Comparison of ENCODE assay signal across 20 cellular contexts in genomic region chr3:38636464-38636863, GRCh38. TPM values are rescaled to one million over a fixed set of nuclear protein-coding genes. Genes with fewer than 3 reads are reported as not detected.
A peak's percentile ranks its signal among the peaks of the same experiment; 100 is the strongest.
DNase-seq lines count a peak whose midpoint lies in the region; ATAC-seq and TF ChIP-seq lines count a peak whose summit lies in the region.
"Had no signal": no experiment of that assay in that cellular context is flagged by ENCODE, and none has a peak within 500 bp of the region (broad histone marks: within the 10 kb centered on the region; RNA-seq: fewer than 3 reads in every experiment).

No MANE protein-coding gene starts in this region.

- peaks cover 2% of the 10 kb centered on the region; the same call in 1 of the 2 replicates for H3K36me3 ChIP-seq in SJCRH30
- H3K36me3 ChIP-seq in neuronal stem cell (replicated peaks in 1 of 2; ENCODE audit: control insufficient read depth in 2 of 2, insufficient read depth in 2 of 2, low read length in 2 of 2): no peaks in the 10 kb centered on the region
- H3K36me3 ChIP-seq: MG63 had no signal

- H2AK5ac ChIP-seq in H9 (ENCODE audit: insufficient read length, low read length) (no peak overlapping the region), neuronal stem cell (ENCODE audit: low read depth, low read length) (peak overlapping the region; percentile 53)

- H3K79me2 ChIP-seq in H9 (ENCODE audit: insufficient read depth, low read length): no peaks in the 10 kb centered on the region

- H2BK120ac ChIP-seq in H9 (ENCODE audit: low read depth, low read length, poor library complexity, severe bottlenecking) (no peak overlapping the region), neuronal stem cell (ENCODE audit: low read depth, low read length) (no peak overlapping the region)

- DNase-seq in COLO668 (lab: John Stamatoyannopoulos, UW; ENCODE audit: unreplicated experiment) (peak; percentile 1), H9 (peak; percentile 45), SJCRH30 (peak; percentile 49 to 55), neuronal stem cell (ENCODE audit: low spot score) (no peak), cerebellar nuclear complex (lab: John Stamatoyannopoulos, UW) (no peak)
- no peak for DNase-seq in naive thymus-derived CD8-positive, alpha-beta T cell
- no peak for DNase-seq in activated CD4-positive, alpha-beta T cell treated with anti-CD3 and anti-CD28 coated beads for 48 hours
- DNase-seq: DMS79 treated with DMSO at 0.1 percent for 48 hours, HCEC 1CT, Kasumi-1, MG63, NCI-H1048, NCI-H1694 treated with DMSO at 0.1 percent for 48 hours, NCI-H2107, NCI-H226, SHP77, SK-N-SH, T-cell had no signal

- no peak for TF ChIP-seq CTCF in H9 (conservative IDR thresholded peaks at IDR 0.05)

- ATAC-seq in naive thymus-derived CD8-positive, alpha-beta T cell: no peak
- ATAC-seq: T-cell had no signal

- H3K27ac Mint-ChIP-seq in H9: no peak overlapping the region
- H3K27ac Mint-ChIP-seq in naive thymus-derived CD8-positive, alpha-beta T cell: no peak overlapping the region
- H3K27ac Mint-ChIP-seq: IgD-negative memory B cell, T-cell had no signal

- H3K4me3 Mint-ChIP-seq in H9: no peak overlapping the region; a peak in 1 of 5 replicates
- H3K4me3 Mint-ChIP-seq in naive thymus-derived CD8-positive, alpha-beta T cell: no peak overlapping the region
- H3K4me3 Mint-ChIP-seq: IgD-negative memory B cell, T-cell had no signal

- no CpG with 5 or more reads among the region's 7 CpGs for WGBS in H9 (ENCODE audit: extremely low coverage, insufficient read length, low lambda C conversion rate)
- WGBS in neuronal stem cell (ENCODE audit: extremely low coverage in 2 of 2, insufficient read length in 2 of 2, insufficient replicate concordance in 1 of 2), 2 donors: no CpG with 5 or more reads among the region's 7 CpGs

- H2BK15ac ChIP-seq in H9 (ENCODE audit: low read depth, low read length): no peak overlapping the region
- H2BK15ac ChIP-seq in neuronal stem cell (ENCODE audit: low read length): no peak overlapping the region

- H3K27ac ChIP-seq in H9 (ENCODE audit: insufficient read length, low read depth, low read length): no peak overlapping the region
- peak overlapping the region; percentile 3 for H3K27ac ChIP-seq in SJCRH30
- H3K27ac ChIP-seq in neuronal stem cell (replicated peaks; ENCODE audit: low read length): no peak overlapping the region
- H3K27ac ChIP-seq: C4-2B had no signal

- no peak overlapping the region for H3K4ac ChIP-seq in H9 (ENCODE audit: low read depth, low read length)
- H3K4ac ChIP-seq in neuronal stem cell (ENCODE audit: low read length): no peak overlapping the region

- H3K79me1 ChIP-seq in H9 (ENCODE audit: insufficient read depth, low read depth, low read length, poor library complexity, severe bottlenecking): no peaks in the 10 kb centered on the region
- H3K79me1 ChIP-seq in neuronal stem cell (ENCODE audit: low read depth, low read length): no peaks in the 10 kb centered on the region

- H3K23me2 ChIP-seq in H9 (ENCODE audit: insufficient read length, low read depth, low read length, poor library complexity, severe bottlenecking): no peaks in the 10 kb centered on the region

- H3K9me3 Mint-ChIP-seq in H9: no peaks in the 10 kb centered on the region
- no peaks in the 10 kb centered on the region for H3K9me3 Mint-ChIP-seq in naive thymus-derived CD8-positive, alpha-beta T cell
- H3K9me3 Mint-ChIP-seq: IgD-negative memory B cell, T-cell had no signal

- H2BK20ac ChIP-seq in H9 (ENCODE audit: low read depth, low read length, poor library complexity, severe bottlenecking): no peak overlapping the region

- H4K20me1 ChIP-seq in H9 (ENCODE audit: control insufficient read depth, insufficient read depth, insufficient read length): no peaks in the 10 kb centered on the region

- no peak overlapping the region for H3K14ac ChIP-seq in H9 (ENCODE audit: insufficient read depth, low read length)
- no peak overlapping the region for H3K14ac ChIP-seq in neuronal stem cell (ENCODE audit: low read length)

- no peak overlapping the region for H3K23ac ChIP-seq in H9 (ENCODE audit: insufficient read length, low read depth, low read length)
- H3K23ac ChIP-seq in neuronal stem cell (ENCODE audit: low read depth, low read length, poor library complexity): peak overlapping the region; percentile 56

- no peak overlapping the region for H4K5ac ChIP-seq in H9 (ENCODE audit: insufficient read length, low read depth, low read length)

- H3K4me1 Mint-ChIP-seq in H9: peaks cover 40 to 50% of the 10 kb centered on the region in 2 experiments
- H3K4me1 Mint-ChIP-seq in naive thymus-derived CD8-positive, alpha-beta T cell: peaks cover 0 to 6% (median 1%) of the 10 kb centered on the region in 4 donors

- no peak overlapping the region for H3K56ac ChIP-seq in H9 (ENCODE audit: insufficient read length, low read depth, low read length)

- H3K4me3 ChIP-seq in SJCRH30 (no peak overlapping the region), neuronal stem cell (ENCODE audit: low read length in 2 of 2) (no peak overlapping the region)
- H3K4me3 ChIP-seq: MG63 had no signal

- H3K18ac ChIP-seq in H9 (ENCODE audit: insufficient read length, low read depth, low read length) (no peak overlapping the region), neuronal stem cell (ENCODE audit: low read length) (no peak overlapping the region)

- H4K91ac ChIP-seq in H9 (ENCODE audit: insufficient read length, low read depth, low read length): no peak overlapping the region
- H4K91ac ChIP-seq in neuronal stem cell (ENCODE audit: low read depth, low read length, poor library complexity): peak overlapping the region; percentile 33

- H3T11ph ChIP-seq in H9 (ENCODE audit: low read length): no peak overlapping the region

- no peak overlapping the region for H3K9ac ChIP-seq in H9 (ENCODE audit: extremely low read depth, insufficient read length, low read length)
- no peak overlapping the region for H3K9ac ChIP-seq in neuronal stem cell (ENCODE audit: low read depth, low read length, poor library complexity)
- H3K9ac ChIP-seq: SK-N-SH had no signal

- H2AFZ ChIP-seq in H9 (ENCODE audit: low read length) (no peak overlapping the region), neuronal stem cell (ENCODE audit: low read length) (no peak overlapping the region)

- peaks cover 0 to 6% (median 0%) of the 10 kb centered on the region in 3 experiments; a peak in 2 of 7 replicates for H3K36me3 Mint-ChIP-seq in H9 (ENCODE audit: insufficient read depth in 1 of 3, low read depth in 3 of 3)
- H3K36me3 Mint-ChIP-seq in naive thymus-derived CD8-positive, alpha-beta T cell: no peaks in the 10 kb centered on the region
- H3K36me3 Mint-ChIP-seq: IgD-negative memory B cell, T-cell had no signal

- H3K27me3 Mint-ChIP-seq in H9 (ENCODE audit: low read depth): peaks cover 21% of the 10 kb centered on the region
- H3K27me3 Mint-ChIP-seq in naive thymus-derived CD8-positive, alpha-beta T cell: peaks cover 0 to 10% (median 0%) of the 10 kb centered on the region in 5 donors

- H3K27me3 ChIP-seq in H9 (ENCODE audit: insufficient read depth, low read length) (no peaks in the 10 kb centered on the region), SJCRH30 (no peaks in the 10 kb centered on the region), neuronal stem cell (ENCODE audit: control insufficient read depth in 3 of 3, insufficient read depth in 3 of 3, low read depth in 1 of 3, low read length in 3 of 3) (peaks cover 0 to 91% (median 0%) of the 10 kb centered on the region in 3 experiments)
- H3K27me3 ChIP-seq: MG63 had no signal

- H2BK12ac ChIP-seq in H9 (ENCODE audit: insufficient read length, low read depth, low read length) (no peak overlapping the region), neuronal stem cell (ENCODE audit: low read length) (no peak overlapping the region)

- POLR2A ChIA-PET in naive thymus-derived CD8-positive, alpha-beta T cell (lab: Charles Lee): no interaction called here

- H4K8ac ChIP-seq in H9 (replicated peaks; ENCODE audit: insufficient read length, low read depth, low read length): no peak overlapping the region
- H4K8ac ChIP-seq in neuronal stem cell (ENCODE audit: low read depth, low read length): no peak overlapping the region

- H3K9me3 ChIP-seq in H9 (ENCODE audit: control insufficient read depth, low read depth, low read length) (no peaks in the 10 kb centered on the region), SJCRH30 (replicated peaks) (no peaks in the 10 kb centered on the region), neuronal stem cell (replicated peaks in 1 of 2; ENCODE audit: control insufficient read depth in 2 of 2, insufficient read depth in 1 of 2, low read depth in 1 of 2, low read length in 2 of 2) (no peaks in the 10 kb centered on the region)
- H3K9me3 ChIP-seq: MG63, SK-N-SH had no signal

- no peak overlapping the region for H2BK5ac ChIP-seq in H9 (ENCODE audit: insufficient read length, low read length)
- no peak overlapping the region for H2BK5ac ChIP-seq in neuronal stem cell (ENCODE audit: low read length)

- H3K4me1 ChIP-seq in H9 (ENCODE audit: insufficient read depth, low read length) (peaks cover 4% of the 10 kb centered on the region; the same call in 1 of the 2 replicates), SJCRH30 (peaks cover 41% of the 10 kb centered on the region), neuronal stem cell (ENCODE audit: control insufficient read depth in 2 of 2, insufficient read depth in 1 of 2, low read depth in 1 of 2, low read length in 2 of 2) (peaks cover 0 to 14% of the 10 kb centered on the region in 2 donors)

- H3K4me2 ChIP-seq in H9 (ENCODE audit: insufficient read depth, insufficient read length, low read length) (no peak overlapping the region), neuronal stem cell (ENCODE audit: insufficient read depth, low read length, poor library complexity, severe bottlenecking) (no peak overlapping the region)
- H3K4me2 ChIP-seq: SK-N-SH had no signal

RNA-seq across cellular contexts. Expression of gene SCN5A, which starts 13.0 kb away (rescaled TPM):
- total RNA-seq in H9 (2021): 6.5 and 8.0 TPM in 2 replicates
- 13.1 and 15.2 TPM in 2 replicates for total RNA-seq in SJCRH30 (2014; rRNA removed; shearing (Covaris generic))
- 1.3 TPM for polyA plus RNA-seq in neuronal stem cell (2013, experiment 1 of 2)
- 1.5 TPM for polyA plus RNA-seq in neuronal stem cell (2013, experiment 2 of 2)
- under 1 TPM; 0.25 to 0.55 TPM for total RNA-seq in naive thymus-derived CD8-positive, alpha-beta T cell
- polyA plus RNA-seq in naive thymus-derived CD8-positive, alpha-beta T cell: not detected
- polyA plus RNA-seq: IgD-negative memory B cell had no signal

Comparison
In these comparisons a context has a peak if more than half of its experiments do, and no peak if none do; other contexts are left out.
1. DNase-seq: peak in COLO668 (single experiment), H9 (single experiment) and SJCRH30 (2 of 2); none in neuronal stem cell (single experiment), cerebellar nuclear complex (0 of 2), naive thymus-derived CD8-positive, alpha-beta T cell (0 of 10) and activated CD4-positive, alpha-beta T cell treated with anti-CD3 and anti-CD28 coated beads for 48 hours (single experiment).